ENCODE assay signal across 20 cellular contexts in genomic region chr15:77518458-77518857, GRCh38.
DNase-seq lines count a peak whose midpoint lies in the region; ATAC-seq, FAIRE-seq and TF ChIP-seq lines count a peak whose summit lies in the region.
"Had no signal": no experiment of that assay in that cellular context is flagged by ENCODE, and none has a peak within 500 bp of the region (broad histone marks: within the 10 kb centered on the region; RNA-seq: fewer than 3 reads in every experiment).

No MANE protein-coding gene starts in this region.

- TF ChIP-seq EP300 in sigmoid colon (IDR thresholded peaks at IDR 0.05) (no peak), SK-N-SH (IDR thresholded peaks at IDR 0.05; ENCODE audit: borderline replicate concordance in 1 of 2, low read depth in 1 of 2, low read length in 1 of 2) (no peak)

- CTCF ChIA-PET in SK-N-SH (lab: Yijun Ruan, JAX), result interaction anchor here (1.0 to 1.8 kb wide), 3 partner anchors 11 to 25 kb away, joined by 3 to 5 read pairs (median 3); no protein-coding TSS in a partner anchor

- WGBS in sigmoid colon, 2 donors, result 88 to 96% methylated on average over 6 of the region's 6 CpGs
- 89 to 96% methylated on average over 6 of the region's 6 CpGs for WGBS in aorta, 2 donors
- WGBS in small intestine, 3 donors, result 84 to 96% (median 96%) methylated on average over 6 of the region's 6 CpGs
- 87% methylated on average over 6 of the region's 6 CpGs for WGBS in SK-N-SH (ENCODE audit: low lambda C conversion rate)

- no peaks in the 10 kb centered on the region for H3K4me1 ChIP-seq in sigmoid colon
- no peaks in the 10 kb centered on the region for H3K4me1 ChIP-seq in aorta (ENCODE audit: control insufficient read depth in 1 of 2, insufficient read depth in 2 of 2, low read length in 2 of 2)
- H3K4me1 ChIP-seq in small intestine (ENCODE audit: control insufficient read depth in 2 of 2, insufficient read depth in 1 of 2, low read depth in 1 of 2, low read length in 1 of 2), result no peaks in the 10 kb centered on the region
- no peaks in the 10 kb centered on the region for H3K4me1 ChIP-seq in SK-N-SH (ENCODE audit: control insufficient read depth in 1 of 2, insufficient read depth in 2 of 2, low read depth in 1 of 2, low read length in 1 of 2)
- H3K4me1 ChIP-seq: A549, BE2C had no signal

- H3K27me3 ChIP-seq in bronchial epithelial cell (ENCODE audit: control insufficient read depth, insufficient read depth, low read length), result no peaks in the 10 kb centered on the region
- no peaks in the 10 kb centered on the region for H3K27me3 ChIP-seq in sigmoid colon
- no peaks in the 10 kb centered on the region for H3K27me3 ChIP-seq in aorta (ENCODE audit: control insufficient read depth in 1 of 2, insufficient read depth in 2 of 2, low read length in 1 of 2)
- no peaks in the 10 kb centered on the region for H3K27me3 ChIP-seq in small intestine (ENCODE audit: control insufficient read depth in 2 of 2, insufficient read depth in 2 of 2, low read length in 2 of 2)
- H3K27me3 ChIP-seq in SK-N-SH (ENCODE audit: insufficient read depth), result no peaks in the 10 kb centered on the region
- H3K27me3 ChIP-seq: BE2C had no signal

- no peak overlapping the region for H2AFZ ChIP-seq in SK-N-SH (ENCODE audit: low read depth)

- H3K9me3 ChIP-seq in sigmoid colon, result no peaks in the 10 kb centered on the region
- H3K9me3 ChIP-seq in aorta (ENCODE audit: control insufficient read depth, low read length), result no peaks in the 10 kb centered on the region
- H3K9me3 ChIP-seq in small intestine (ENCODE audit: control insufficient read depth, low read depth), result no peaks in the 10 kb centered on the region
- H3K9me3 ChIP-seq in SK-N-SH, result no peaks in the 10 kb centered on the region
- H3K9me3 ChIP-seq: A549, BE2C had no signal

- H3K4me3 ChIP-seq in bronchial epithelial cell (ENCODE audit: low read depth, low read length) (no peak overlapping the region), sigmoid colon (no peak overlapping the region), aorta (ENCODE audit: low read length in 2 of 2) (no peak overlapping the region), small intestine (ENCODE audit: low read depth in 1 of 2, low read length in 2 of 2) (no peak overlapping the region), SK-N-SH (ENCODE audit: low read depth in 2 of 2, low read length in 1 of 2) (no peak overlapping the region)
- H3K4me3 ChIP-seq: A549 had no signal

- POLR2A ChIA-PET in SK-N-SH (lab: Yijun Ruan, JAX), result no interaction called here

- DNase-seq in bronchial epithelial cell (ENCODE audit: low read depth), result no peak
- DNase-seq in islet precursor cell, result peak; percentile 34
- DNase-seq in sigmoid colon, result peak; percentile 28
- DNase-seq in aorta, result peak; percentile 15 to 24
- no peak for DNase-seq in small intestine
- DNase-seq in SK-N-SH, result no peak
- DNase-seq: BE2C; CD4-positive, alpha-beta memory T cell; DMS153; DMS79 treated with DMSO at 0.1 percent for 48 hours; EL; GOT3 had no signal

- intact Hi-C loops in sigmoid colon (cut with DNase I) (no loop called here), aorta (cut with DNase I) (no loop called here)

- H3K79me2 ChIP-seq in SK-N-SH (ENCODE audit: insufficient read depth), result no peaks in the 10 kb centered on the region

- ATAC-seq in aorta (ENCODE audit: low FRiP score), result no peak
- no peak for ATAC-seq in GM19023 (IDR thresholded peaks at IDR 0.05; ENCODE audit: unreplicated experiment)
- ATAC-seq: A549, HCT116 had no signal

- TF ChIP-seq RAD21 in SK-N-SH (IDR thresholded peaks at IDR 0.05; ENCODE audit: low read length), result no peak

- H3K36me3 ChIP-seq in bronchial epithelial cell (ENCODE audit: control insufficient read depth, insufficient read depth, low read length) (no peaks in the 10 kb centered on the region), sigmoid colon (no peaks in the 10 kb centered on the region), aorta (ENCODE audit: control insufficient read depth in 1 of 2, insufficient read depth in 2 of 2, low read length in 1 of 2) (no peaks in the 10 kb centered on the region), small intestine (ENCODE audit: control insufficient read depth in 2 of 2, insufficient read depth in 2 of 2, low read length in 2 of 2) (no peaks in the 10 kb centered on the region), SK-N-SH (replicated peaks in 1 of 2; ENCODE audit: control insufficient read depth in 1 of 2, insufficient read depth in 2 of 2, low read length in 1 of 2) (no peaks in the 10 kb centered on the region)
- H3K36me3 ChIP-seq: BE2C had no signal

- no peaks in the 10 kb centered on the region for H3K9me2 ChIP-seq in SK-N-SH

- no peak overlapping the region for H3K9ac ChIP-seq in SK-N-SH

- TF ChIP-seq POLR2A in sigmoid colon (IDR thresholded peaks at IDR 0.05), result no peak

- H3K27ac ChIP-seq in sigmoid colon, result no peak overlapping the region
- H3K27ac ChIP-seq in aorta (ENCODE audit: low read depth in 1 of 2, low read length in 2 of 2), result no peak overlapping the region
- H3K27ac ChIP-seq in small intestine (ENCODE audit: low read depth in 1 of 2, low read length in 1 of 2), result no peak overlapping the region
- no peak overlapping the region for H3K27ac ChIP-seq in SK-N-SH (ENCODE audit: low read depth in 2 of 2, low read length in 1 of 2)
- H3K27ac ChIP-seq: A549, C4-2B, HL-60 had no signal

- H3F3A ChIP-seq in SK-N-SH (replicated peaks; ENCODE audit: insufficient read depth), result no peaks in the 10 kb centered on the region

- FAIRE-seq in bronchial epithelial cell (lab: Jason Lieb, UNC), result peak; percentile 40
- FAIRE-seq in small intestine (lab: Jason Lieb, UNC), result no peak
- FAIRE-seq: A549, D721Med, G401.6, GM12892 had no signal

- TF ChIP-seq CTCF in bronchial epithelial cell (IDR thresholded peaks at IDR 0.05; ENCODE audit: insufficient read depth, low read length, severe bottlenecking) (no peak), sigmoid colon (IDR thresholded peaks at IDR 0.05) (no peak), SK-N-SH (IDR thresholded peaks at IDR 0.05) (no peak)

- H3K4me2 ChIP-seq in SK-N-SH, result no peak overlapping the region
- H3K4me2 ChIP-seq: A549 had no signal

- H4K20me1 ChIP-seq in SK-N-SH (ENCODE audit: insufficient read depth), result no peaks in the 10 kb centered on the region

TF ChIP-seq in SK-N-SH, 30 proteins besides CTCF, POLR2A, EP300 and RAD21:
- TF ChIP-seq MEF2A (IDR thresholded peaks at IDR 0.05; ENCODE audit: borderline replicate concordance, low read depth), result no peak
- TF ChIP-seq ZBTB33 (IDR thresholded peaks at IDR 0.05; ENCODE audit: borderline replicate concordance, low read depth), result no peak
- no peak for TF ChIP-seq MXI1 (IDR thresholded peaks at IDR 0.05; ENCODE audit: low read depth, low read length)
- TF ChIP-seq JUND (IDR thresholded peaks at IDR 0.05), result no peak
- no peak for TF ChIP-seq TCF12 (IDR thresholded peaks at IDR 0.05)

Comparison
In these comparisons a context has a peak if more than half of its experiments do, and no peak if none do; other contexts are left out.
1. DNase-seq: peak in islet precursor cell (single experiment), sigmoid colon (single experiment) and aorta (2 of 2); none in bronchial epithelial cell (single experiment), small intestine (single experiment) and SK-N-SH (single experiment).